Comparison of ENCODE assay signal across 8 cellular contexts in genomic region chr2:15730545-15731212, GRCh38.
DNase-seq lines count a peak whose midpoint lies in the region; ATAC-seq, FAIRE-seq and TF ChIP-seq lines count a peak whose summit lies in the region.

No MANE protein-coding gene starts in this region.

- H3K9me2 ChIP-seq in GM23248 (ENCODE audit: insufficient read depth): no peaks in the 10 kb centered on the region

- CTCF ChIA-PET in HepG2 (lab: Yijun Ruan, JAX; ENCODE audit: low intra/inter-chr PET ratio, low total read pairs): no interaction called here
- CTCF ChIA-PET in activated CD8-positive, alpha-beta memory T cell treated with anti-CD3 and anti-CD28 coated beads, Interleukin-2, amount 10 ng/mL, durations not matched to agents 7 days and 5 days (lab: Charles Lee): no interaction called here

- DNase-seq in DMS153 treated with DMSO at 0.1 percent for 48 hours (lab: John Stamatoyannopoulos, UW; ENCODE audit: unreplicated experiment) (peak; percentile 52), GM23248 (peak; percentile 92), NB4 (ENCODE audit: low read depth) (peak; percentile 55), cardiac fibroblast (ENCODE audit: low read depth in 2 of 2) (peak; percentile 97 to 98), HepG2 (ENCODE audit: low spot score) (peak; percentile 80), type B pancreatic cell (ENCODE audit: extremely low spot score, unreplicated experiment) (no peak)
- DNase-seq in activated CD8-positive, alpha-beta memory T cell treated with anti-CD3 and anti-CD28 coated beads, Interleukin-2, amount 10 ng/mL, durations not matched to agents 7 days and 5 days: no peak

- H3K27me3 ChIP-seq in GM23248 (replicated peaks; ENCODE audit: insufficient read depth) (peaks cover 56% of the 10 kb centered on the region), HepG2 (ENCODE audit: control insufficient read depth in 1 of 2, insufficient read depth in 2 of 2, low read length in 2 of 2) (peaks cover 6 to 71% of the 10 kb centered on the region in 2 experiments; a peak in 4 of 5 replicates)

- H3K27ac Mint-ChIP-seq in type B pancreatic cell: no peak overlapping the region
- no peak overlapping the region for H3K27ac Mint-ChIP-seq in activated CD8-positive, alpha-beta memory T cell treated with anti-CD3 and anti-CD28 coated beads, Interleukin-2, amount 10 ng/mL, durations not matched to agents 7 days and 5 days

- H3K27me3 Mint-ChIP-seq in type B pancreatic cell: no peaks in the 10 kb centered on the region
- H3K27me3 Mint-ChIP-seq in activated CD8-positive, alpha-beta memory T cell treated with anti-CD3 and anti-CD28 coated beads, Interleukin-2, amount 10 ng/mL, durations not matched to agents 7 days and 5 days: peaks cover 5% of the 10 kb centered on the region

- in situ Hi-C loops in GM23248 (cut with MboI) (no loop called here), HepG2 (cut with HindIII; ENCODE audit: extremely low pct_ligation_motif_present, low pct_unique_long_range_greater_than_20kb) (loop anchor here (25.0 kb wide), 1 partner anchor 93 kb away; no protein-coding TSS in a partner anchor)

- POLR2A ChIA-PET in HepG2 (lab: Yijun Ruan, JAX): no interaction called here

- H3K27ac ChIP-seq in GM23248 (no peak overlapping the region), HepG2 (ENCODE audit: extremely low read length, insufficient read depth, low read length) (no peak overlapping the region)

- no peak overlapping the region for H3K4me2 ChIP-seq in GM23248 (ENCODE audit: unreplicated experiment)
- H3K4me2 ChIP-seq in HepG2 (ENCODE audit: low read depth, low read length): no peak overlapping the region

- no peak overlapping the region for H2AFZ ChIP-seq in GM23248
- H2AFZ ChIP-seq in HepG2 (ENCODE audit: low read length): no peak overlapping the region

- no peak for TF ChIP-seq RAD21 in HepG2 (CRISPR knock-in tag; IDR thresholded peaks at IDR 0.05)

- peak overlapping the region; percentile 57 for H3K4me3 Mint-ChIP-seq in type B pancreatic cell
- H3K4me3 Mint-ChIP-seq in activated CD8-positive, alpha-beta memory T cell treated with anti-CD3 and anti-CD28 coated beads, Interleukin-2, amount 10 ng/mL, durations not matched to agents 7 days and 5 days: no peak overlapping the region

- TF ChIP-seq POLR2A in NB4 (IDR thresholded peaks at IDR 0.05; ENCODE audit: extremely low read depth, insufficient read length) (no peak), HepG2 (IDR thresholded peaks at IDR 0.05; ENCODE audit: insufficient read depth in 1 of 2, low read depth in 2 of 2, low read length in 2 of 2) (no peak)

- no peaks in the 10 kb centered on the region for H3K36me3 ChIP-seq in GM23248 (ENCODE audit: low read depth)
- no peaks in the 10 kb centered on the region for H3K36me3 ChIP-seq in HepG2 (replicated peaks in 1 of 2; ENCODE audit: control insufficient read depth in 1 of 2, insufficient read depth in 2 of 2, low read length in 2 of 2)

- H3K4me3 ChIP-seq in GM23248 (no peak overlapping the region), NB4 (ENCODE audit: low read depth, low read length) (no peak overlapping the region), cardiac fibroblast (replicated peaks in 1 of 2; ENCODE audit: low read depth in 2 of 2, low read length in 2 of 2) (no peak overlapping the region), HepG2 (replicated peaks in 1 of 3; ENCODE audit: insufficient read depth in 1 of 3, low read depth in 2 of 3, low read length in 3 of 3) (no peak overlapping the region)

- H3K9me3 ChIP-seq in GM23248 (ENCODE audit: low read depth): no peaks in the 10 kb centered on the region
- no peaks in the 10 kb centered on the region for H3K9me3 ChIP-seq in HepG2 (ENCODE audit: low read length)

- no TSS peak for BruUV-seq in HepG2 (replicated peaks; lab: Mats Ljungman, UMichigan)

- H3K79me2 ChIP-seq in GM23248 (ENCODE audit: insufficient read depth) (no peaks in the 10 kb centered on the region), HepG2 (ENCODE audit: insufficient read depth, low read length) (no peaks in the 10 kb centered on the region)

- no peaks in the 10 kb centered on the region for H3K9me3 Mint-ChIP-seq in type B pancreatic cell
- H3K9me3 Mint-ChIP-seq in activated CD8-positive, alpha-beta memory T cell treated with anti-CD3 and anti-CD28 coated beads, Interleukin-2, amount 10 ng/mL, durations not matched to agents 7 days and 5 days (ENCODE audit: low read depth): no peaks in the 10 kb centered on the region

- peak; percentile 72 for ATAC-seq in HepG2
- ATAC-seq in activated CD8-positive, alpha-beta memory T cell treated with anti-CD3 and anti-CD28 coated beads, Interleukin-2, amount 10 ng/mL, durations not matched to agents 7 days and 5 days: no peak
- ATAC-seq in HG03025 (IDR thresholded peaks at IDR 0.05; ENCODE audit: low FRiP score, unreplicated experiment): no peak

- H3K9ac ChIP-seq in GM23248: no peak overlapping the region
- H3K9ac ChIP-seq in HepG2 (ENCODE audit: insufficient read depth, low read depth, low read length): no peak overlapping the region

- WGBS in GM23248 (ENCODE audit: low coverage in 1 of 2, low lambda C conversion rate in 2 of 2, missing lambda C conversion rate in 2 of 2), 2 experiments: 17 to 18% methylated on average over 6 to 7 of the region's 7 CpGs
- 11% methylated on average over 6 of the region's 7 CpGs for WGBS in HepG2 (ENCODE audit: low lambda C conversion rate)

- H4K20me1 ChIP-seq in GM23248 (ENCODE audit: insufficient read depth) (no peaks in the 10 kb centered on the region), HepG2 (ENCODE audit: insufficient read depth, low read length) (0 out of 2 replicates have a peak, but pooled peaks cover 3% of the 10 kb centered on the region)

- FAIRE-seq in HepG2 (lab: Jason Lieb, UNC): no peak

- H3K36me3 Mint-ChIP-seq in type B pancreatic cell: no peaks in the 10 kb centered on the region
- no peaks in the 10 kb centered on the region for H3K36me3 Mint-ChIP-seq in activated CD8-positive, alpha-beta memory T cell treated with anti-CD3 and anti-CD28 coated beads, Interleukin-2, amount 10 ng/mL, durations not matched to agents 7 days and 5 days

- TF ChIP-seq CTCF in NB4 (IDR thresholded peaks at IDR 0.05; ENCODE audit: low read depth, low read length): no peak
- no peak for TF ChIP-seq CTCF in cardiac fibroblast (IDR thresholded peaks at IDR 0.05; ENCODE audit: low read depth, low read length)
- no peak for TF ChIP-seq CTCF in HepG2 (CRISPR knock-in tag; IDR thresholded peaks at IDR 0.05)
- TF ChIP-seq CTCF in type B pancreatic cell (conservative IDR thresholded peaks at IDR 0.05): no peak

- intact Hi-C loops in HepG2 (cut with micrococcal nuclease; ENCODE audit: unreplicated experiment): no loop called here

- TF ChIP-seq EP300 in HepG2 (IDR thresholded peaks at IDR 0.05; ENCODE audit: low read depth in 2 of 2, low read length in 2 of 2) (peak in 1 of 2 experiments; percentile 55; a peak in 1 of 4 replicates), HepG2 (CRISPR knock-in tag; IDR thresholded peaks at IDR 0.05; ENCODE audit: borderline replicate concordance) (no peak; the same call in 1 of the 2 replicates)

- H3K4me1 ChIP-seq in GM23248 (ENCODE audit: insufficient read depth) (peaks cover 24% of the 10 kb centered on the region), HepG2 (ENCODE audit: insufficient read depth, low read length) (peaks cover 38% of the 10 kb centered on the region)

- peaks cover 52% of the 10 kb centered on the region for H3K4me1 Mint-ChIP-seq in type B pancreatic cell (ENCODE audit: unreplicated experiment)
- no peaks in the 10 kb centered on the region for H3K4me1 Mint-ChIP-seq in activated CD8-positive, alpha-beta memory T cell treated with anti-CD3 and anti-CD28 coated beads, Interleukin-2, amount 10 ng/mL, durations not matched to agents 7 days and 5 days

- no peaks in the 10 kb centered on the region; the same call in 1 of the 2 replicates for H3F3A ChIP-seq in GM23248 (ENCODE audit: insufficient read depth)

TF ChIP-seq in HepG2, 621 proteins besides CTCF, POLR2A, EP300 and RAD21 (continues in another document):
- TF ChIP-seq GRHL1 (CRISPR knock-in tag; conservative IDR thresholded peaks at IDR 0.05) (no peak), ZNF296 (CRISPR knock-in tag; conservative IDR thresholded peaks at IDR 0.05) (no peak), JUND (CRISPR knock-in tag; IDR thresholded peaks at IDR 0.05) (0 out of 2 replicates have a peak, but pooled peaks have one; percentile 59), ZNF431 (CRISPR knock-in tag; IDR thresholded peaks at IDR 0.05; ENCODE audit: borderline replicate concordance, low read depth) (no peak), MEIS2 (CRISPR knock-in tag; IDR thresholded peaks at IDR 0.05) (no peak), ZNF496 (CRISPR knock-in tag; IDR thresholded peaks at IDR 0.05; ENCODE audit: insufficient replicate concordance) (no peak), HMG20B (CRISPR knock-in tag; conservative IDR thresholded peaks at IDR 0.05) (0 out of 2 replicates have a peak, but pooled peaks have one; percentile 26), ZNF674 (CRISPR knock-in tag; IDR thresholded peaks at IDR 0.05; ENCODE audit: low read depth) (no peak), ZKSCAN5 (CRISPR knock-in tag; IDR thresholded peaks at IDR 0.05) (no peak), THRA (CRISPR knock-in tag; IDR thresholded peaks at IDR 0.05; ENCODE audit: borderline replicate concordance) (peak; percentile 54; the same call in 1 of the 2 replicates), JUN (CRISPR knock-in tag; IDR thresholded peaks at IDR 0.05) (no peak), DR1 (CRISPR knock-in tag; IDR thresholded peaks at IDR 0.05) (no peak)

Comparison
In these comparisons a context has a peak if more than half of its experiments do, and no peak if none do; other contexts are left out.
1. DNase-seq: peak in DMS153 treated with DMSO at 0.1 percent for 48 hours (single experiment), GM23248 (single experiment), NB4 (single experiment), cardiac fibroblast (2 of 2) and HepG2 (single experiment); none in type B pancreatic cell (single experiment) and activated CD8-positive, alpha-beta memory T cell treated with anti-CD3 and anti-CD28 coated beads, Interleukin-2, amount 10 ng/mL, durations not matched to agents 7 days and 5 days (single experiment).